In genomic region chrX:155216179-155216939, GRCh38 we compare ENCODE assay signal across 8 cellular contexts. TPM values are rescaled to one million over a fixed set of nuclear protein-coding genes. Genes with fewer than 3 reads are reported as not detected.
DNase-seq lines count a peak whose midpoint lies in the region; ATAC-seq and TF ChIP-seq lines count a peak whose summit lies in the region.

A gene with protein sequence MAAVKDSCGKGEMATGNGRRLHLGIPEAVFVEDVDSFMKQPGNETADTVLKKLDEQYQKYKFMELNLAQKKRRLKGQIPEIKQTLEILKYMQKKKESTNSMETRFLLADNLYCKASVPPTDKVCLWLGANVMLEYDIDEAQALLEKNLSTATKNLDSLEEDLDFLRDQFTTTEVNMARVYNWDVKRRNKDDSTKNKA (plus strand): TSS chrX:155216460. CDS start chrX:155216483, 23 bp downstream.

- H3K9me3 ChIP-seq in ovary (no peaks in the 10 kb centered on the region), thyroid gland (no peaks in the 10 kb centered on the region)

- WGBS in ovary, 3 donors = 36 to 48% (median 43%) methylated on average over 50 to 53 of the region's 53 CpGs
- WGBS in thyroid gland, 2 donors = 0 to 5% methylated on average over 5 to 9 of the region's 53 CpGs

- H3K27me3 ChIP-seq in ovary (no peaks in the 10 kb centered on the region), thyroid gland (no peaks in the 10 kb centered on the region)

- TF ChIP-seq EP300 in ovary (IDR thresholded peaks at IDR 0.05) = no peak

- H3K4me3 ChIP-seq in ovary = peak within 1 kb of the TSS; percentile 78
- H3K4me3 ChIP-seq in thyroid gland (replicated peaks in 1 of 3) = peak within 1 kb of the TSS in 2 of 3 donors; percentile 47 to 51

- ATAC-seq in HG02759 (IDR thresholded peaks at IDR 0.05; ENCODE audit: unreplicated experiment) = peak; percentile 96
- peak; percentile 99 for ATAC-seq in Right ventricle myocardium inferior

- TF ChIP-seq POLR2A in ovary (IDR thresholded peaks at IDR 0.05) = peak; percentile 41
- TF ChIP-seq POLR2A in thyroid gland (IDR thresholded peaks at IDR 0.05) = peak in 1 of 2 donors; percentile 67

- TF ChIP-seq CTCF in GM12872 (IDR thresholded peaks at IDR 0.05; ENCODE audit: insufficient read depth, low read depth, low read length) (peak; percentile 54; the same call in 2 of the 3 replicates), ovary (IDR thresholded peaks at IDR 0.05) (no peak), thyroid gland (IDR thresholded peaks at IDR 0.05) (peak in 4 of 6 experiments; percentile 1 to 24 (median 20))

- peak within 1 kb of the TSS; percentile 80 to 83 for H3K27ac ChIP-seq in ovary
- peak within 1 kb of the TSS; percentile 78 to 85 (median 80) for H3K27ac ChIP-seq in thyroid gland

- H3K4me1 ChIP-seq in ovary (ENCODE audit: insufficient read depth) (peaks cover 2% of the 10 kb centered on the region), thyroid gland (peaks cover 0 to 3% of the 10 kb centered on the region in 2 donors)

- intact Hi-C loops in Right ventricle myocardium inferior (cut with DNase I) (no loop called here), ovary (cut with DNase I) (loop anchor here in 1 of 4 donors (5.0 kb wide), 1 partner anchor 1444 kb away; no protein-coding TSS in a partner anchor), thyroid gland (cut with DNase I) (no loop called here)

- DNase-seq in NCI-H128 (lab: John Stamatoyannopoulos, UW; ENCODE audit: unreplicated experiment) (peak; percentile 86), SW 1271 (lab: John Stamatoyannopoulos, UW) (peak; percentile 87 to 92), Right ventricle myocardium inferior (ENCODE audit: missing footprints) (peak; percentile 95), ovary (peak; percentile 86 to 90 (median 88)), thyroid gland (peak; percentile 90 to 92)
- peak; percentile 71 for DNase-seq in activated naive CD8-positive, alpha-beta T cell treated with anti-CD3 and anti-CD28 coated beads, Interleukin-2, amount 50 U/mL, for 16 hours (ENCODE audit: low read depth, low spot score)

- H3K36me3 ChIP-seq in ovary = no peaks in the 10 kb centered on the region
- H3K36me3 ChIP-seq in thyroid gland = no peaks in the 10 kb centered on the region

RNA-seq across cellular contexts. Expression of the gene that starts here (rescaled TPM):
- total RNA-seq in Right ventricle myocardium inferior (74.8 TPM), ovary (10 to 100 TPM; 27.7 to 46.0 (median 34.3) TPM), thyroid gland (10 to 100 TPM; 36.8 to 46.2 (median 39.0) TPM)
- 10 to 100 TPM; 27.1 to 37.1 TPM for polyA plus RNA-seq in ovary

Comparison
In these comparisons a context has a peak if more than half of its experiments do, and no peak if none do; other contexts are left out.
1. Peak in every context shown above with its lines: DNase-seq, ATAC-seq, H3K4me3 ChIP-seq and H3K27ac ChIP-seq.
2. CTCF ChIP-seq: peak in GM12872 (single experiment) and thyroid gland (4 of 6); none in ovary (0 of 3).